ENCODE assay signal across 8 cellular contexts in the genomic region with DNA sequence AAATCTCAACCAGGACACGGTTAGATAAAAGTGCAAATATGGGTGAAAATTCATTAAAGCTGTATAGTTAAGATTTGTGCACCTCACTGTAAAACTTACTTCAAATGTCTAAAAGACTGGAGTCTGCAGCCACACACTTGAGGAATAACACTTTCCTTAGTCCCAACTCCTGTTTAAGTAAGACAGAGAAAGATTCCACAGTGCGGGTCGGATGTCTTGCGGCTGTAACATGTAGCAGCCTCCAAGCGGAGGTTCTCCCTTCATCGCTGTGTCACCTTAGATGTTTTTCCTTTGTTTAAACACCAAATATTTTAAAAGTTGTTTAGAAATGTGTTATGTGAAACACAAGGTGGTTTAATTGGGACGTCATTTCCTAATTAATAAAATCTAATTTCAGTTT. TPM values are rescaled to one million over a fixed set of nuclear protein-coding genes. Genes with fewer than 3 reads are reported as not detected.
A peak's percentile ranks its signal among the peaks of the same experiment; 100 is the strongest.
DNase-seq lines count a peak whose midpoint lies in the region; ATAC-seq lines count a peak whose summit lies in the region.

No MANE protein-coding gene starts in this region.

- no peak for DNase-seq in activated CD4-positive, alpha-beta T cell treated with anti-CD3 and anti-CD28 coated beads for 36 hours
- DNase-seq in activated CD4-positive, alpha-beta T cell treated with anti-CD3 and anti-CD28 coated beads, Interleukin-2, amount 50 U/mL, for 48 hours = no peak
- DNase-seq in NOMO-1 treated with DMSO at 0.1 percent for 48 hours (lab: John Stamatoyannopoulos, UW; ENCODE audit: unreplicated experiment) = no peak

- intact Hi-C loops in activated CD4-positive, alpha-beta T cell treated with anti-CD3 and anti-CD28 coated beads for 36 hours (cut with DNase I, micrococcal nuclease) = loop anchor here (1.0 to 5.0 kb wide), 16 partner anchors 21 to 606 kb away; a partner anchor contains a TSS

- POLR2A ChIA-PET in activated CD4-positive, alpha-beta T cell treated with anti-CD3 and anti-CD28 coated beads for 36 hours (lab: Charles Lee) = interaction anchor here (0.7 to 0.9 kb wide), 2 partner anchors 39 to 57 kb away, joined by 3 read pairs; no protein-coding TSS in a partner anchor

- H3K4me3 ChIP-seq in iPS-20b (ENCODE audit: low read length) (peak overlapping the region; percentile 96), subcutaneous abdominal adipose tissue (ENCODE audit: low read depth in 1 of 5, low read length in 5 of 5) (peak overlapping the region; percentile 23 to 89 (median 82))

- peaks cover 4% of the 10 kb centered on the region for H3K9me3 Mint-ChIP-seq in activated CD4-positive, alpha-beta T cell treated with anti-CD3 and anti-CD28 coated beads for 36 hours (ENCODE audit: low read depth)
- H3K9me3 Mint-ChIP-seq in activated T-helper 17 cell treated with anti-CD3 and anti-CD28 coated beads, Interleukin-2, amount 50 U/mL, for 72 hours = no peaks in the 10 kb centered on the region

- H3K4me1 ChIP-seq in iPS-20b (ENCODE audit: insufficient read depth, low read length) (peaks cover 8% of the 10 kb centered on the region), subcutaneous abdominal adipose tissue (ENCODE audit: control insufficient read depth in 5 of 5, insufficient read depth in 5 of 5, low read length in 5 of 5) (peaks cover 7 to 41% (median 34%) of the 10 kb centered on the region in 5 donors)

- peak overlapping the region; percentile 95 for H3K4me3 Mint-ChIP-seq in activated CD4-positive, alpha-beta T cell treated with anti-CD3 and anti-CD28 coated beads for 36 hours
- peak overlapping the region; percentile 99 for H3K4me3 Mint-ChIP-seq in activated T-helper 17 cell treated with anti-CD3 and anti-CD28 coated beads, Interleukin-2, amount 50 U/mL, for 72 hours

- peaks cover 38% of the 10 kb centered on the region for H3K4me1 Mint-ChIP-seq in activated CD4-positive, alpha-beta T cell treated with anti-CD3 and anti-CD28 coated beads for 36 hours
- peaks cover 17% of the 10 kb centered on the region for H3K4me1 Mint-ChIP-seq in activated T-helper 17 cell treated with anti-CD3 and anti-CD28 coated beads, Interleukin-2, amount 50 U/mL, for 72 hours

- H3K9me3 ChIP-seq in iPS-20b (ENCODE audit: insufficient read depth, low read depth, low read length) = peaks cover 18% of the 10 kb centered on the region; the same call in 1 of the 2 replicates
- H3K9me3 ChIP-seq in subcutaneous abdominal adipose tissue (ENCODE audit: control insufficient read depth in 5 of 5, low read length in 5 of 5) = peaks cover 0 to 4% (median 0%) of the 10 kb centered on the region in 5 donors

- H3K9ac ChIP-seq in iPS-20b (ENCODE audit: low read depth, low read length) (peak overlapping the region; percentile 97; the same call in 1 of the 2 replicates), subcutaneous abdominal adipose tissue (ENCODE audit: low read length in 5 of 5) (peak overlapping the region in 4 of 5 donors; percentile 62 to 83 (median 74))

- H3K27ac Mint-ChIP-seq in activated CD4-positive, alpha-beta T cell treated with anti-CD3 and anti-CD28 coated beads for 36 hours = peak overlapping the region; percentile 86
- H3K27ac Mint-ChIP-seq in activated T-helper 17 cell treated with anti-CD3 and anti-CD28 coated beads, Interleukin-2, amount 50 U/mL, for 72 hours = peak overlapping the region; percentile 72

- H3K27me3 ChIP-seq in iPS-20b (ENCODE audit: insufficient read depth, low read length) (no peaks in the 10 kb centered on the region), subcutaneous abdominal adipose tissue (ENCODE audit: control insufficient read depth in 5 of 5, insufficient read depth in 4 of 5, low read length in 5 of 5) (no peaks in the 10 kb centered on the region)

- H3K27me3 Mint-ChIP-seq in activated CD4-positive, alpha-beta T cell treated with anti-CD3 and anti-CD28 coated beads for 36 hours = no peaks in the 10 kb centered on the region
- H3K27me3 Mint-ChIP-seq in activated T-helper 17 cell treated with anti-CD3 and anti-CD28 coated beads, Interleukin-2, amount 50 U/mL, for 72 hours = no peaks in the 10 kb centered on the region

- H3K36me3 ChIP-seq in iPS-20b (ENCODE audit: insufficient read depth, low read depth, low read length) = no peaks in the 10 kb centered on the region
- H3K36me3 ChIP-seq in subcutaneous abdominal adipose tissue (ENCODE audit: control insufficient read depth in 5 of 5, insufficient read depth in 5 of 5, low read length in 5 of 5) = no peaks in the 10 kb centered on the region

- no peak for ATAC-seq in activated CD4-positive, alpha-beta T cell treated with anti-CD3 and anti-CD28 coated beads for 36 hours
- no peak for ATAC-seq in activated T-helper 17 cell treated with anti-CD3 and anti-CD28 coated beads, Interleukin-2, amount 50 U/mL, for 72 hours (replicated peaks)
- ATAC-seq in HG03457 (IDR thresholded peaks at IDR 0.05; ENCODE audit: unreplicated experiment) (no peak), GM19328 (IDR thresholded peaks at IDR 0.05; ENCODE audit: unreplicated experiment) (no peak)

- H3K36me3 Mint-ChIP-seq in activated CD4-positive, alpha-beta T cell treated with anti-CD3 and anti-CD28 coated beads for 36 hours (ENCODE audit: low read depth) = peaks cover 5% of the 10 kb centered on the region
- peaks cover 22% of the 10 kb centered on the region for H3K36me3 Mint-ChIP-seq in activated T-helper 17 cell treated with anti-CD3 and anti-CD28 coated beads, Interleukin-2, amount 50 U/mL, for 72 hours (ENCODE audit: low read depth)

- CTCF ChIA-PET in activated CD4-positive, alpha-beta T cell treated with anti-CD3 and anti-CD28 coated beads for 36 hours (lab: Charles Lee) = interaction anchor here (0.7 to 2.4 kb wide), 10 partner anchors 8 to 158 kb away, joined by 3 to 10 read pairs (median 3); a partner anchor contains a TSS

- H3K27ac ChIP-seq in iPS-20b (ENCODE audit: low read length) (peak overlapping the region; percentile 97), subcutaneous abdominal adipose tissue (ENCODE audit: low read depth, low read length) (peak overlapping the region; percentile 70)

RNA-seq across cellular contexts. Expression of a gene that starts 0.9 kb away (rescaled TPM):
- 10 to 100 TPM; 38.9 to 40.4 TPM for total RNA-seq in activated CD4-positive, alpha-beta T cell treated with anti-CD3 and anti-CD28 coated beads for 36 hours
- total RNA-seq in activated T-helper 17 cell treated with anti-CD3 and anti-CD28 coated beads, Interleukin-2, amount 50 U/mL, for 72 hours = 10 to 100 TPM; 61.4 to 62.8 TPM

RNA-seq across cellular contexts. Expression of a gene that starts 39.9 kb away (rescaled TPM):
- total RNA-seq in activated CD4-positive, alpha-beta T cell treated with anti-CD3 and anti-CD28 coated beads for 36 hours = 100 to 1,000 TPM; 152 to 177 TPM
- 100 to 1,000 TPM; 117 to 173 TPM for total RNA-seq in activated T-helper 17 cell treated with anti-CD3 and anti-CD28 coated beads, Interleukin-2, amount 50 U/mL, for 72 hours

RNA-seq across cellular contexts. Expression of a gene that starts 58.2 kb away (rescaled TPM):
- 10 to 100 TPM; 14.8 to 18.1 TPM for total RNA-seq in activated CD4-positive, alpha-beta T cell treated with anti-CD3 and anti-CD28 coated beads for 36 hours
- 10 to 100 TPM; 15.8 to 22.3 TPM for total RNA-seq in activated T-helper 17 cell treated with anti-CD3 and anti-CD28 coated beads, Interleukin-2, amount 50 U/mL, for 72 hours
